In the genomic region with DNA sequence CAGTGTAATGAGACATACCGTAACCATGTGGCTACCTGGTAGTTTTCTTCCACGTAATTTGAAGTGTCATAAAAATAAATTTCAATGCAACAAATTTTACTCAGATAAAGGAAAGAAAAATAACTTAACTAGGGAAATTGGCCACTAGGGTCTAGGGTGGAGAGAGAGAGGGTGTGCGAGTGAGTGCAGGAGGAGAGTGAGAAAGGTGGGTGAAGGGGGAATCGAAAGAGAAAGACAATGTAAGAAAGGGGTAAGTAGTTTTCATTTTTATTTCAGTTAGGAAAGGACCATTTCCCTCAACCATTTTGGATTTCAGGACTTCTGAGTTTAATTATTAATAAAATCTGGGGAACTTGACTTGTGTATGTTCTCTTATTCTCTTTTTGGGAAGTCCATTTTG, we compare ENCODE assay signal across 18 cellular contexts. TPM values are rescaled to one million over a fixed set of nuclear protein-coding genes. Genes with fewer than 3 reads are reported as not detected.
DNase-seq lines count a peak whose midpoint lies in the region; ATAC-seq and TF ChIP-seq lines count a peak whose summit lies in the region.
"Had no signal": no experiment of that assay in that cellular context is flagged by ENCODE, and none has a peak within 500 bp of the region (broad histone marks: within the 10 kb centered on the region; RNA-seq: fewer than 3 reads in every experiment).

No MANE protein-coding gene starts in this region.

- no peak overlapping the region for H2AFZ ChIP-seq in MM.1S (ENCODE audit: low read length)

- H3K4me1 ChIP-seq in MM.1S (ENCODE audit: low read length): peaks cover 6% of the 10 kb centered on the region
- H3K4me1 ChIP-seq: A549 had no signal

- DNase-seq in activated naive CD4-positive, alpha-beta T cell treated with anti-CD3 and anti-CD28 coated beads, Interleukin-2, amount 50 U/mL, for 16 hours: no peak
- no peak for DNase-seq in MM.1S
- DNase-seq in mesenteric fat pad (ENCODE audit: low spot score): no peak
- no peak for DNase-seq in NCI-H146 treated with DMSO at 0.1 percent for 48 hours (lab: John Stamatoyannopoulos, UW; ENCODE audit: unreplicated experiment)
- no peak for DNase-seq in NCI-H226
- DNase-seq: CD4-positive, alpha-beta memory T cell; DMS153; DMS79; GDM1; IMR-90 had no signal

- no peaks in the 10 kb centered on the region for H3K4me1 Mint-ChIP-seq in activated naive CD4-positive, alpha-beta T cell treated with anti-CD3 and anti-CD28 coated beads, Interleukin-2, amount 50 U/mL, for 24 hours
- H3K4me1 Mint-ChIP-seq: CD14-positive monocyte had no signal

- H3K27me3 ChIP-seq in MM.1S (replicated peaks; ENCODE audit: insufficient read depth, low read length): no peaks in the 10 kb centered on the region
- H3K27me3 ChIP-seq: BLaER1 had no signal

- H3F3A ChIP-seq in MM.1S (ENCODE audit: insufficient read depth, low read length): no peaks in the 10 kb centered on the region

- H3K4me2 ChIP-seq in MM.1S (ENCODE audit: low read depth, low read length): no peak overlapping the region
- H3K4me2 ChIP-seq: A549, BLaER1 had no signal

- H3K27me3 Mint-ChIP-seq in activated naive CD4-positive, alpha-beta T cell treated with anti-CD3 and anti-CD28 coated beads, Interleukin-2, amount 50 U/mL, for 24 hours: peaks cover 8% of the 10 kb centered on the region

- no peak overlapping the region for H3K4me3 ChIP-seq in MM.1S (ENCODE audit: low read length)
- H3K4me3 ChIP-seq: A549, BLaER1, HAP-1, K562 had no signal

- peak; percentile 11; the same call in 1 of the 2 replicates for TF ChIP-seq CTCF in MM.1S (IDR thresholded peaks at IDR 0.05; ENCODE audit: low read length)

- H3K27ac ChIP-seq in MM.1S (ENCODE audit: low read length): no peak overlapping the region
- H3K27ac ChIP-seq: 22Rv1, A549, BLaER1 had no signal

- peaks cover 8% of the 10 kb centered on the region for H3K9me3 Mint-ChIP-seq in activated naive CD4-positive, alpha-beta T cell treated with anti-CD3 and anti-CD28 coated beads, Interleukin-2, amount 50 U/mL, for 24 hours

- H4K20me1 ChIP-seq in MM.1S (ENCODE audit: insufficient read depth, low read length): no peaks in the 10 kb centered on the region
- H4K20me1 ChIP-seq: BLaER1 had no signal

- no peaks in the 10 kb centered on the region for H3K36me3 ChIP-seq in MM.1S (replicated peaks; ENCODE audit: insufficient read depth, low read length)
- H3K36me3 ChIP-seq: BLaER1, HAP-1 had no signal

- H3K9me2 ChIP-seq in MM.1S (replicated peaks; ENCODE audit: insufficient read depth, low read length): no peaks in the 10 kb centered on the region

- no peak overlapping the region for H3K4me3 Mint-ChIP-seq in activated naive CD4-positive, alpha-beta T cell treated with anti-CD3 and anti-CD28 coated beads, Interleukin-2, amount 50 U/mL, for 24 hours
- H3K4me3 Mint-ChIP-seq: CD14-positive monocyte; CD4-positive, alpha-beta memory T cell had no signal

- H3K9ac ChIP-seq in MM.1S (ENCODE audit: low read length): no peak overlapping the region
- H3K9ac ChIP-seq: BLaER1 had no signal

- no peaks in the 10 kb centered on the region for H3K9me3 ChIP-seq in MM.1S (replicated peaks; ENCODE audit: insufficient read depth, low read length)
- H3K9me3 ChIP-seq: A549, BLaER1, HAP-1 had no signal

- peak; percentile 63 for ATAC-seq in GM19468 (IDR thresholded peaks at IDR 0.05; ENCODE audit: extremely low read depth, unreplicated experiment)
- ATAC-seq: A549, K562 had no signal

- no peaks in the 10 kb centered on the region for H3K79me2 ChIP-seq in MM.1S (ENCODE audit: low read length)

- H3K27ac Mint-ChIP-seq in activated naive CD4-positive, alpha-beta T cell treated with anti-CD3 and anti-CD28 coated beads, Interleukin-2, amount 50 U/mL, for 24 hours: peak overlapping the region; percentile 63
- H3K27ac Mint-ChIP-seq: CD14-positive monocyte; CD4-positive, alpha-beta memory T cell had no signal

- peaks cover 2% of the 10 kb centered on the region for H3K36me3 Mint-ChIP-seq in activated naive CD4-positive, alpha-beta T cell treated with anti-CD3 and anti-CD28 coated beads, Interleukin-2, amount 50 U/mL, for 24 hours
- H3K36me3 Mint-ChIP-seq: CD14-positive monocyte; CD4-positive, alpha-beta memory T cell had no signal

RNA-seq across cellular contexts. Expression of gene GLI3, which starts 27.7 kb away (rescaled TPM):
- total RNA-seq in mesenteric fat pad: 25.5 TPM
